ENCODE assay signal across 18 cellular contexts in genomic region chr9:15161744-15162143, GRCh38.
DNase-seq lines count a peak whose midpoint lies in the region; ATAC-seq, FAIRE-seq and TF ChIP-seq lines count a peak whose summit lies in the region.
"Had no signal": no experiment of that assay in that cellular context is flagged by ENCODE, and none has a peak within 500 bp of the region (broad histone marks: within the 10 kb centered on the region; RNA-seq: fewer than 3 reads in every experiment).

No MANE protein-coding gene starts in this region.

- H3K27me3 Mint-ChIP-seq in GM23338 (ENCODE audit: insufficient read depth, low read depth, poor library complexity) = no peaks in the 10 kb centered on the region

- H3K36me3 Mint-ChIP-seq in GM23338 (ENCODE audit: low read depth) = no peaks in the 10 kb centered on the region; the same call in 2 of the 3 replicates

- H3K27ac ChIP-seq in GM23338 (ENCODE audit: low read depth) = no peak overlapping the region
- H3K27ac ChIP-seq in mesenchymal stem cell (ENCODE audit: low read length, poor library complexity, severe bottlenecking) = no peak overlapping the region

- WGBS in mesenchymal stem cell = 91% methylated on average over 5 of the region's 5 CpGs

- H3K4me3 Mint-ChIP-seq in GM23338 = no peak overlapping the region
- H3K4me3 Mint-ChIP-seq: CD4-positive, alpha-beta T cell; H9 had no signal

- no peaks in the 10 kb centered on the region for H3K79me1 ChIP-seq in mesenchymal stem cell (replicated peaks; ENCODE audit: low read length, poor library complexity, severe bottlenecking)

- H4K20me1 ChIP-seq in GM23338 (replicated peaks; ENCODE audit: insufficient read depth) = no peaks in the 10 kb centered on the region

- no peaks in the 10 kb centered on the region for H3K79me2 ChIP-seq in GM23338 (replicated peaks; ENCODE audit: insufficient read depth)

- H2BK5ac ChIP-seq in mesenchymal stem cell (ENCODE audit: low read depth, low read length, poor library complexity, severe bottlenecking) = no peak overlapping the region

- peak; percentile 44; the same call in 2 of the 3 replicates for ATAC-seq in GM23338
- ATAC-seq: GM12878 had no signal

- H3K18ac ChIP-seq in mesenchymal stem cell (ENCODE audit: low read depth in 1 of 2, low read length in 2 of 2) = peak overlapping the region; percentile 68 to 88

- peak overlapping the region; percentile 45 for H4K91ac ChIP-seq in mesenchymal stem cell (ENCODE audit: low read length)

- no peak overlapping the region for H3K27ac Mint-ChIP-seq in GM23338
- H3K27ac Mint-ChIP-seq: CD4-positive, alpha-beta T cell had no signal

- FAIRE-seq in bronchial epithelial cell (lab: Jason Lieb, UNC) = peak; percentile 32
- no peak for FAIRE-seq in H54 (lab: Jason Lieb, UNC)
- FAIRE-seq: A204.1, GM12878, HTR-8/SVneo had no signal

- no peak overlapping the region for H3K4me2 ChIP-seq in GM23338
- no peak overlapping the region for H3K4me2 ChIP-seq in mesenchymal stem cell (ENCODE audit: low read length, poor library complexity, severe bottlenecking)

- no peaks in the 10 kb centered on the region for H3K9me3 ChIP-seq in mesenchymal stem cell (ENCODE audit: control insufficient read depth, low read length)
- H3K9me3 ChIP-seq: BE2C had no signal

- H3K36me3 ChIP-seq in GM23338 (ENCODE audit: insufficient read depth) (no peaks in the 10 kb centered on the region), bronchial epithelial cell (ENCODE audit: control insufficient read depth, insufficient read depth, low read length) (no peaks in the 10 kb centered on the region), mesenchymal stem cell (ENCODE audit: control insufficient read depth in 1 of 2, insufficient read depth in 2 of 2, low read depth in 1 of 2, low read length in 2 of 2) (no peaks in the 10 kb centered on the region)
- H3K36me3 ChIP-seq: BE2C had no signal

- no peak overlapping the region for H2BK15ac ChIP-seq in mesenchymal stem cell (ENCODE audit: low read depth, poor library complexity, severe bottlenecking)

- peaks cover 5% of the 10 kb centered on the region; the same call in 1 of the 2 replicates for H3K4me1 ChIP-seq in GM23338 (ENCODE audit: insufficient read depth)
- no peaks in the 10 kb centered on the region for H3K4me1 ChIP-seq in mesenchymal stem cell (ENCODE audit: control insufficient read depth, insufficient read depth, low read depth, low read length)
- H3K4me1 ChIP-seq: BE2C had no signal

- H3K27me3 ChIP-seq in GM23338 (ENCODE audit: insufficient read depth) = no peaks in the 10 kb centered on the region
- no peaks in the 10 kb centered on the region for H3K27me3 ChIP-seq in bronchial epithelial cell (ENCODE audit: control insufficient read depth, insufficient read depth, low read length)
- H3K27me3 ChIP-seq in mesenchymal stem cell (ENCODE audit: control insufficient read depth in 1 of 2, insufficient read depth in 1 of 2, low read length in 2 of 2) = no peaks in the 10 kb centered on the region
- H3K27me3 ChIP-seq: BE2C had no signal

- TF ChIP-seq POLR2A in H54 (IDR thresholded peaks at IDR 0.05; ENCODE audit: low read depth, low read length) = no peak

- no peak overlapping the region for H3K4me3 ChIP-seq in GM23338
- H3K4me3 ChIP-seq in bronchial epithelial cell (ENCODE audit: low read depth, low read length) = no peak overlapping the region
- no peak overlapping the region for H3K4me3 ChIP-seq in mesenchymal stem cell (ENCODE audit: insufficient read depth in 1 of 2, low read depth in 1 of 2, low read length in 2 of 2)
- H3K4me3 ChIP-seq: GM12878 had no signal

- H3K4me1 Mint-ChIP-seq in GM23338 = peaks cover under 1% of the 10 kb centered on the region; the same call in 1 of the 3 replicates

- DNase-seq in GM23338 (ENCODE audit: low spot score) = no peak
- no peak for DNase-seq in bronchial epithelial cell (ENCODE audit: low read depth)
- peak; percentile 41 for DNase-seq in mesenchymal stem cell
- DNase-seq in H54 (ENCODE audit: insufficient read length, low spot score) = no peak
- no peak for DNase-seq in NCI-H2081 (lab: John Stamatoyannopoulos, UW)
- DNase-seq in GM19238 (ENCODE audit: insufficient read length, low spot score) = no peak
- DNase-seq: ACHN; BE2C; C1 segment of cervical spinal cord; CD4-positive, alpha-beta T cell; DMS153; DMS79; GOT3; H9; KG1 had no signal

- peaks cover 9% of the 10 kb centered on the region; the same call in 1 of the 2 replicates for H3K9me2 ChIP-seq in GM23338 (ENCODE audit: insufficient read depth)

- H3K14ac ChIP-seq in mesenchymal stem cell (ENCODE audit: low read length in 2 of 2) = peak overlapping the region in 1 of 2 experiments; percentile 98

- H3K9ac ChIP-seq in mesenchymal stem cell (ENCODE audit: low read length) = no peak overlapping the region

- no peak overlapping the region for H3K23ac ChIP-seq in mesenchymal stem cell (ENCODE audit: low read length in 2 of 2)

- H2AFZ ChIP-seq in GM23338 = no peak overlapping the region
- H2AFZ ChIP-seq in mesenchymal stem cell (ENCODE audit: low read depth, low read length) = no peak overlapping the region

- peak overlapping the region; percentile 76 to 100 for H2BK12ac ChIP-seq in mesenchymal stem cell (ENCODE audit: low read length in 2 of 2)

- peak overlapping the region in 1 of 2 experiments; percentile 94 for H3K4ac ChIP-seq in mesenchymal stem cell (ENCODE audit: low read depth in 1 of 2, low read length in 2 of 2)

- TF ChIP-seq CTCF in GM23338 (conservative IDR thresholded peaks at IDR 0.05; ENCODE audit: low read depth in 2 of 2) (no peak), bronchial epithelial cell (IDR thresholded peaks at IDR 0.05; ENCODE audit: insufficient read depth, low read length, severe bottlenecking) (no peak)

- no peak overlapping the region for H2BK120ac ChIP-seq in mesenchymal stem cell (ENCODE audit: low read depth, low read length)

- peaks cover 4% of the 10 kb centered on the region; the same call in 1 of the 3 replicates for H3K9me3 Mint-ChIP-seq in GM23338
- H3K9me3 Mint-ChIP-seq: CD4-positive, alpha-beta T cell; H9 had no signal

- H3F3A ChIP-seq in GM23338 (replicated peaks; ENCODE audit: low read depth) = no peaks in the 10 kb centered on the region

- peak overlapping the region; percentile 16 for H4K8ac ChIP-seq in mesenchymal stem cell (ENCODE audit: low read length)

- no peak overlapping the region for H2AK5ac ChIP-seq in mesenchymal stem cell (ENCODE audit: low read length, severe bottlenecking)

TF ChIP-seq in GM23338, 12 proteins besides CTCF, POLR2A, EP300 and RAD21:
- TF ChIP-seq ZNF114 (CRISPR knock-in tag; IDR thresholded peaks at IDR 0.05) = no peak
- no peak for TF ChIP-seq ZNF462 (CRISPR knock-in tag; IDR thresholded peaks at IDR 0.05)
- TF ChIP-seq NANOG (IDR thresholded peaks at IDR 0.05; ENCODE audit: borderline replicate concordance) = no peak
